ENCODE assay signal across 2 cellular contexts in genomic region chr16:1975432-1976215, GRCh38.
TF ChIP-seq lines count a peak whose summit lies in the region.

No MANE protein-coding gene starts in this region.

TF ChIP-seq in IMR-90, 13 proteins besides CTCF, POLR2A, EP300 and RAD21:
- TF ChIP-seq, protein P1, sequence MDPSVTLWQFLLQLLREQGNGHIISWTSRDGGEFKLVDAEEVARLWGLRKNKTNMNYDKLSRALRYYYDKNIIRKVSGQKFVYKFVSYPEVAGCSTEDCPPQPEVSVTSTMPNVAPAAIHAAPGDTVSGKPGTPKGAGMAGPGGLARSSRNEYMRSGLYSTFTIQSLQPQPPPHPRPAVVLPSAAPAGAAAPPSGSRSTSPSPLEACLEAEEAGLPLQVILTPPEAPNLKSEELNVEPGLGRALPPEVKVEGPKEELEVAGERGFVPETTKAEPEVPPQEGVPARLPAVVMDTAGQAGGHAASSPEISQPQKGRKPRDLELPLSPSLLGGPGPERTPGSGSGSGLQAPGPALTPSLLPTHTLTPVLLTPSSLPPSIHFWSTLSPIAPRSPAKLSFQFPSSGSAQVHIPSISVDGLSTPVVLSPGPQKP (IDR thresholded peaks at IDR 0.05; ENCODE audit: borderline replicate concordance, low read depth, low read length): no peak

TF ChIP-seq in K562, 482 proteins besides CTCF, POLR2A, EP300 and RAD21:
- no peak for TF ChIP-seq ZNF76 (CRISPR knock-in tag; IDR thresholded peaks at IDR 0.05; ENCODE audit: borderline replicate concordance)
- no peak for TF ChIP-seq TRIM24 (IDR thresholded peaks at IDR 0.05)
- TF ChIP-seq HMG20B (CRISPR knock-in tag; IDR thresholded peaks at IDR 0.05): no peak
- 0 out of 2 replicates have a peak, but pooled peaks have one; percentile 9 for TF ChIP-seq RBFOX2 (IDR thresholded peaks at IDR 0.05; ENCODE audit: low read depth, low read length)
- TF ChIP-seq ZBTB8A (IDR thresholded peaks at IDR 0.05; ENCODE audit: partially characterized antibody): no peak
- TF ChIP-seq ZNF764 (CRISPR knock-in tag; IDR thresholded peaks at IDR 0.05; ENCODE audit: low read depth): no peak
- no peak for TF ChIP-seq HLTF (IDR thresholded peaks at IDR 0.05)
- no peak for TF ChIP-seq MAFK (IDR thresholded peaks at IDR 0.05; ENCODE audit: low read length)
